Comparison of ENCODE assay signal across 14 cellular contexts in the genomic region with DNA sequence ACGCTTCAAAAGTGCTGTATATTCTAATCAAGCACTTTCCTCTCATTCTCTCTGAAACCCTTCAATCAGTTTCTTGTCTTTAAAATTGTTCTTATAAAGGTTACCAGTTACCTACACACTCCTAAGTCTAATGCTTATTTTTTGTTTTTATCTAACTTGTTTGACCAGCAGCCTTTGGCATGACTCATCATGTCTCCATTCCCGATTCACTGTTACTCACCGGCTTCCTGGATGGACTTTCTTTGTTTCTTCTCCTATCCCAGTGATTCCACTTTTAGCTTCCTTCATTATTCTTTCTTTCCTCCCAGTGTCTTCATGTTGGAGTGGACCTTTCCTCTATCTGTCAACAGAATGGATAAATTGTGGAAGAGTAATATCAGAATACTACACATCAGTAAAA.
A peak's percentile ranks its signal among the peaks of the same experiment; 100 is the strongest.
DNase-seq lines count a peak whose midpoint lies in the region; ATAC-seq, FAIRE-seq and TF ChIP-seq lines count a peak whose summit lies in the region.
"Had no signal": no experiment of that assay in that cellular context is flagged by ENCODE, and none has a peak within 500 bp of the region (broad histone marks: within the 10 kb centered on the region; RNA-seq: fewer than 3 reads in every experiment).

No MANE protein-coding gene starts in this region.

- H2AFZ ChIP-seq in osteoblast (ENCODE audit: low read length), result no peak overlapping the region

- no peak overlapping the region for H3K4me2 ChIP-seq in osteoblast (ENCODE audit: insufficient read depth, low read length)

- no peaks in the 10 kb centered on the region for H3K27me3 ChIP-seq in osteoblast (ENCODE audit: insufficient read depth, low read length)
- no peaks in the 10 kb centered on the region for H3K27me3 ChIP-seq in stomach
- H3K27me3 ChIP-seq in tibial artery, result no peaks in the 10 kb centered on the region

- H3K36me3 ChIP-seq in osteoblast (ENCODE audit: insufficient read depth, low read length) (no peaks in the 10 kb centered on the region), stomach (no peaks in the 10 kb centered on the region), tibial artery (no peaks in the 10 kb centered on the region)

- H3K4me3 ChIP-seq in fibroblast of mammary gland (ENCODE audit: control insufficient read depth, low read depth, low read length), result no peak overlapping the region
- H3K4me3 ChIP-seq in osteoblast (ENCODE audit: insufficient read depth, low read length), result no peak overlapping the region
- H3K4me3 ChIP-seq in stomach, result no peak overlapping the region
- H3K4me3 ChIP-seq in tibial artery, result no peak overlapping the region

- H3K9me3 ChIP-seq in osteoblast (ENCODE audit: low read depth, low read length) (no peaks in the 10 kb centered on the region), stomach (no peaks in the 10 kb centered on the region), tibial artery (no peaks in the 10 kb centered on the region)

- TF ChIP-seq CTCF in fibroblast of mammary gland (conservative IDR thresholded peaks at IDR 0.05; ENCODE audit: control insufficient read depth, insufficient read depth, low read depth, low read length), result no peak
- TF ChIP-seq CTCF in osteoblast (IDR thresholded peaks at IDR 0.05; ENCODE audit: extremely low read depth, low read depth, low read length), result no peak
- no peak for TF ChIP-seq CTCF in stomach (IDR thresholded peaks at IDR 0.05)
- TF ChIP-seq CTCF in tibial artery (IDR thresholded peaks at IDR 0.05), result no peak

- FAIRE-seq in RCC 7860 (lab: Jason Lieb, UNC), result no peak
- FAIRE-seq: GM18507 had no signal

- TF ChIP-seq POLR2A in stomach (IDR thresholded peaks at IDR 0.05), result no peak

- H3K79me2 ChIP-seq in osteoblast (ENCODE audit: insufficient read depth, low read length), result no peaks in the 10 kb centered on the region

- DNase-seq in ELR (ENCODE audit: low read depth) (peak; percentile 68), RCC 7860 (ENCODE audit: low spot score) (peak; percentile 29), fibroblast of mammary gland (ENCODE audit: low read depth) (peak; percentile 67), osteoblast (ENCODE audit: insufficient read length, low spot score, missing footprints) (peak; percentile 61), stomach (no peak), tibial artery (no peak), activated T-cell treated with anti-CD3 and anti-CD28 coated beads for 4 hours (no peak)
- DNase-seq: CD8-positive, alpha-beta memory T cell; central memory CD4-positive, alpha-beta T cell; naive thymus-derived CD4-positive, alpha-beta T cell; NCI-H2029 treated with DMSO at 0.1 percent for 48 hours; stimulated activated naive CD8-positive, alpha-beta T cell treated with anti-CD3 and anti-CD28 coated beads, Interleukin-15, amount 100 ng/mL, for 72 hours had no signal

- H3K27ac ChIP-seq in osteoblast (ENCODE audit: low read depth, low read length) (no peak overlapping the region), stomach (no peak overlapping the region), tibial artery (no peak overlapping the region)

- no peak for ATAC-seq in GM21576 (IDR thresholded peaks at IDR 0.05; ENCODE audit: unreplicated experiment)
- ATAC-seq: naive thymus-derived CD4-positive, alpha-beta T cell; stimulated activated naive CD8-positive, alpha-beta T cell treated with anti-CD3 and anti-CD28 coated beads, Interleukin-15, amount 100 ng/mL, for 72 hours had no signal

- H3K4me1 ChIP-seq in osteoblast (ENCODE audit: insufficient read depth, low read length) (no peaks in the 10 kb centered on the region), stomach (peaks cover 0 to 9% (median 0%) of the 10 kb centered on the region in 4 donors), tibial artery (no peaks in the 10 kb centered on the region)

- 38 to 56% (median 42%) methylated on average over 3 of the region's 3 CpGs for WGBS in stomach, 5 donors

- intact Hi-C loops in stomach (cut with DNase I; ENCODE audit: low total_unique reads), result no loop called here
- intact Hi-C loops in tibial artery (cut with DNase I; ENCODE audit: low total_unique reads), result no loop called here

- H4K20me1 ChIP-seq in osteoblast (ENCODE audit: insufficient read depth, low read length), result no peaks in the 10 kb centered on the region

- no peak for TF ChIP-seq EP300 in stomach (IDR thresholded peaks at IDR 0.05)

Comparison
In these comparisons a context has a peak if more than half of its experiments do, and no peak if none do; other contexts are left out.
1. DNase-seq: peak in ELR (single experiment), RCC 7860 (single experiment), fibroblast of mammary gland (single experiment) and osteoblast (single experiment); none in stomach (single experiment), tibial artery (0 of 2) and activated T-cell treated with anti-CD3 and anti-CD28 coated beads for 4 hours (single experiment).